ENCODE assay signal across 22 cellular contexts in the genomic region with DNA sequence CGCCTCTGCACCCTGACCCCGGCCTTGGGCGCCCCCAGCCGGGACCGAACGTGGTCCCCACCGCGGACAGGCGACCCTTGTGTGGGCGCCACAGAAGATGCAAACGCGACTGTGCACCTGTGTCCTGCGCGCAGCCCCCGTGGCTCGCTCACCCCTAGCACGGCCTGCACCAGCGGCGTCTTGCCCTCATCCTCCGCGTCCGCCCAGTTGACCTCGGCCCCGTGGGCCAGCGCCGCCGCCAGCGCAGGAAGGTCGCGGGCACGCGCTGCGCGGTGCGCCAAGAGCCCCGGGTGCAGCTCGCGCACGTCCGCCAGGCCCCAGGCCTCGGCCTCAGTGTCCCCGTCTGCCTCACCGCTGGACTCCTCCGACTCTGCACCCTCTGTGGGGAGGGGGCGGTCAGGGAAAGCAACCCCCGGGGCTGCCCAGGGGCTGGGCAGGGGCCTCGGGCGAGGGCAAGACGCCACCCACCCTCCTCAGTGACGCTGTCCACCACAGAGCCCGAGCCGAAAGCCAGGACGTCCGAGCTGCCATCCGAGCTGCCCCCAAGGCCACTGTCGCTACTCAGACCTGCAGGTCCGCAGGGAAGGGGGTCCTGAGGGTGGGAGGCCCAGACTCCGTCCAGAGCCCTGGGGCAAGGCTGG. TPM values are rescaled to one million over a fixed set of nuclear protein-coding genes. Genes with fewer than 3 reads are reported as not detected.
DNase-seq lines count a peak whose midpoint lies in the region; ATAC-seq and TF ChIP-seq lines count a peak whose summit lies in the region.
"Had no signal": no experiment of that assay in that cellular context is flagged by ENCODE, and none has a peak within 500 bp of the region (broad histone marks: within the 10 kb centered on the region; RNA-seq: fewer than 3 reads in every experiment).

No MANE protein-coding gene starts in this region.

- H3K4me1 ChIP-seq in ES-I3 (ENCODE audit: insufficient read depth, low read length) (peaks cover 3% of the 10 kb centered on the region; the same call in 1 of the 2 replicates), HUES48 (ENCODE audit: control insufficient read depth, insufficient read depth, low read length) (no peaks in the 10 kb centered on the region), iPS DF 6.9 (ENCODE audit: control insufficient read depth, insufficient read depth, low read length) (peaks cover 2% of the 10 kb centered on the region; the same call in 1 of the 2 replicates), uterus (peaks cover 0 to 16% of the 10 kb centered on the region in 2 donors)

- H3K4me3 ChIP-seq in HUES48 (ENCODE audit: low read depth, low read length) (peak overlapping the region; percentile 46; the same call in 1 of the 2 replicates), iPS DF 6.9 (ENCODE audit: low read length) (peak overlapping the region; percentile 1), uterus (no peak overlapping the region)
- H3K4me3 ChIP-seq: BLaER1 treated with 17β-estradiol and CSF1 and Interleukin-3, amounts not matched to agents 10 nM and 100 nM; GM12878; GM23248; MG63; Peyer's patch had no signal

- H3K36me3 ChIP-seq in ES-I3 (ENCODE audit: insufficient read depth, low read length) (no peaks in the 10 kb centered on the region), HUES48 (ENCODE audit: control insufficient read depth, insufficient read depth, low read length) (no peaks in the 10 kb centered on the region), iPS DF 6.9 (ENCODE audit: control insufficient read depth, insufficient read depth, low read length) (no peaks in the 10 kb centered on the region; the same call in 1 of the 2 replicates), uterus (no peaks in the 10 kb centered on the region)
- H3K36me3 ChIP-seq: MG63 had no signal

- intact Hi-C loops in uterus (cut with DNase I; ENCODE audit: low total_unique reads) = no loop called here

- CTCF ChIA-PET in activated CD8-positive, alpha-beta memory T cell treated with anti-CD3 and anti-CD28 coated beads, Interleukin-2, amount 10 ng/mL, durations not matched to agents 7 days and 5 days (lab: Charles Lee) = interaction anchor here (1.2 to 1.6 kb wide), 2 partner anchors 11 to 172 kb away, joined by 6 to 7 read pairs; no protein-coding TSS in a partner anchor

- H3K4me1 Mint-ChIP-seq in activated CD8-positive, alpha-beta memory T cell treated with anti-CD3 and anti-CD28 coated beads, Interleukin-2, amount 10 ng/mL, durations not matched to agents 7 days and 5 days = no peaks in the 10 kb centered on the region

- WGBS in iPS DF 6.9 (ENCODE audit: insufficient coverage, insufficient read length) = no CpG with 5 or more reads among the region's 58 CpGs

- H3K9ac ChIP-seq in ES-I3 (ENCODE audit: low read depth, low read length) = peak overlapping the region; percentile 20; the same call in 1 of the 2 replicates
- H3K9ac ChIP-seq in HUES48 (ENCODE audit: low read depth, low read length) = no peak overlapping the region
- H3K9ac ChIP-seq: BLaER1 treated with 17β-estradiol and CSF1 and Interleukin-3, amounts not matched to agents 10 nM and 100 nM; GM23248 had no signal

- H3K27ac Mint-ChIP-seq in activated CD8-positive, alpha-beta memory T cell treated with anti-CD3 and anti-CD28 coated beads, Interleukin-2, amount 10 ng/mL, durations not matched to agents 7 days and 5 days = no peak overlapping the region
- H3K27ac Mint-ChIP-seq: CD8-positive, alpha-beta T cell; HFFc6; IgD-negative memory B cell had no signal

- no peak overlapping the region for H3K4me3 Mint-ChIP-seq in activated CD8-positive, alpha-beta memory T cell treated with anti-CD3 and anti-CD28 coated beads, Interleukin-2, amount 10 ng/mL, durations not matched to agents 7 days and 5 days
- H3K4me3 Mint-ChIP-seq: CD8-positive, alpha-beta T cell; HFFc6; IgD-negative memory B cell had no signal

- no peak for TF ChIP-seq CTCF in uterus (IDR thresholded peaks at IDR 0.05)

- no peak overlapping the region for H3K27ac ChIP-seq in HUES48 (ENCODE audit: low read depth, low read length)
- H3K27ac ChIP-seq in iPS DF 6.9 (ENCODE audit: low read length) = no peak overlapping the region
- no peak overlapping the region for H3K27ac ChIP-seq in uterus
- H3K27ac ChIP-seq: BLaER1 treated with 17β-estradiol and CSF1 and Interleukin-3, amounts not matched to agents 10 nM and 100 nM; GM23248; Peyer's patch had no signal

- H3K9me3 ChIP-seq in ES-I3 (ENCODE audit: control insufficient read depth, insufficient read depth, low read length) = no peaks in the 10 kb centered on the region
- H3K9me3 ChIP-seq in HUES48 (ENCODE audit: control insufficient read depth, insufficient read depth, low read length) = no peaks in the 10 kb centered on the region
- no peaks in the 10 kb centered on the region for H3K9me3 ChIP-seq in iPS DF 6.9 (ENCODE audit: control insufficient read depth, insufficient read depth, low read length)
- no peaks in the 10 kb centered on the region for H3K9me3 ChIP-seq in uterus
- H3K9me3 ChIP-seq: BLaER1 treated with 17β-estradiol and CSF1 and Interleukin-3, amounts not matched to agents 10 nM and 100 nM; MG63; Peyer's patch had no signal

- no peaks in the 10 kb centered on the region for H3K36me3 Mint-ChIP-seq in activated CD8-positive, alpha-beta memory T cell treated with anti-CD3 and anti-CD28 coated beads, Interleukin-2, amount 10 ng/mL, durations not matched to agents 7 days and 5 days
- H3K36me3 Mint-ChIP-seq: CD8-positive, alpha-beta T cell; IgD-negative memory B cell had no signal

- no peak for TF ChIP-seq POLR2A in uterus (IDR thresholded peaks at IDR 0.05)

- H3K27me3 Mint-ChIP-seq in activated CD8-positive, alpha-beta memory T cell treated with anti-CD3 and anti-CD28 coated beads, Interleukin-2, amount 10 ng/mL, durations not matched to agents 7 days and 5 days = no peaks in the 10 kb centered on the region
- H3K27me3 Mint-ChIP-seq: IgD-negative memory B cell had no signal

- DNase-seq in iPS DF 6.9 (ENCODE audit: low read depth, low spot score) (no peak), uterus (no peak)
- DNase-seq in activated CD8-positive, alpha-beta memory T cell treated with anti-CD3 and anti-CD28 coated beads, Interleukin-2, amount 10 ng/mL, durations not matched to agents 7 days and 5 days = no peak
- DNase-seq: Calu3; CD8-positive, alpha-beta T cell; GM23248; HFFc6; Kasumi-1; MG63; NCI-H146; NCI-H2081; NCI-H2171 treated with DMSO at 0.1 percent for 48 hours; NCI-H446; NCI-H69; Peyer's patch; Right ventricle myocardium superior; SW 1271 had no signal

- H3K27me3 ChIP-seq in HUES48 (ENCODE audit: control insufficient read depth, insufficient read depth, low read length) = no peaks in the 10 kb centered on the region
- H3K27me3 ChIP-seq in iPS DF 6.9 (ENCODE audit: control insufficient read depth, insufficient read depth, low read length) = no peaks in the 10 kb centered on the region
- no peaks in the 10 kb centered on the region for H3K27me3 ChIP-seq in uterus
- H3K27me3 ChIP-seq: BLaER1 treated with 17β-estradiol and CSF1 and Interleukin-3, amounts not matched to agents 10 nM and 100 nM; MG63; Peyer's patch had no signal

- ATAC-seq in activated CD8-positive, alpha-beta memory T cell treated with anti-CD3 and anti-CD28 coated beads, Interleukin-2, amount 10 ng/mL, durations not matched to agents 7 days and 5 days = no peak
- ATAC-seq: CD8-positive, alpha-beta T cell; GM12878 had no signal

- no peaks in the 10 kb centered on the region for H3K9me3 Mint-ChIP-seq in activated CD8-positive, alpha-beta memory T cell treated with anti-CD3 and anti-CD28 coated beads, Interleukin-2, amount 10 ng/mL, durations not matched to agents 7 days and 5 days (ENCODE audit: low read depth)
- H3K9me3 Mint-ChIP-seq: CD8-positive, alpha-beta T cell; HFFc6; IgD-negative memory B cell had no signal

RNA-seq across cellular contexts. Expression of gene ACAP3, which starts 13.4 kb away (rescaled TPM):
- 10 to 100 TPM; 71.7 to 99.9 TPM for total RNA-seq in activated CD8-positive, alpha-beta memory T cell treated with anti-CD3 and anti-CD28 coated beads, Interleukin-2, amount 10 ng/mL, durations not matched to agents 7 days and 5 days
- 10 to 100 TPM; 11.2 to 98.5 (median 44.0) TPM for total RNA-seq in uterus

RNA-seq across cellular contexts. Expression of gene PUSL1, which starts 14.0 kb away (rescaled TPM):
- 10 to 100 TPM; 26.3 to 27.2 TPM for total RNA-seq in activated CD8-positive, alpha-beta memory T cell treated with anti-CD3 and anti-CD28 coated beads, Interleukin-2, amount 10 ng/mL, durations not matched to agents 7 days and 5 days
- 10 to 100 TPM; 14.7 to 34.1 (median 24.3) TPM for total RNA-seq in uterus

RNA-seq across cellular contexts. Expression of gene SCNN1D, which starts 14.1 kb away (rescaled TPM):
- 1 to 10 TPM; 4.7 to 5.0 TPM for total RNA-seq in activated CD8-positive, alpha-beta memory T cell treated with anti-CD3 and anti-CD28 coated beads, Interleukin-2, amount 10 ng/mL, durations not matched to agents 7 days and 5 days
- total RNA-seq in uterus = 1 to 10 TPM in 3 of 4 donors, under 1 TPM in 1; 0.26 to 8.4 (median 4.4) TPM

RNA-seq across cellular contexts. Expression of gene UBE2J2, which starts 20.7 kb away (rescaled TPM):
- total RNA-seq in activated CD8-positive, alpha-beta memory T cell treated with anti-CD3 and anti-CD28 coated beads, Interleukin-2, amount 10 ng/mL, durations not matched to agents 7 days and 5 days = 10 to 100 TPM; 71.3 to 83.3 TPM
- total RNA-seq in uterus = 10 to 100 TPM in 3 of 4 donors, 1 to 10 TPM in 1; 9.5 to 66.1 (median 49.8) TPM

RNA-seq across cellular contexts. Expression of gene INTS11, which starts 30.1 kb away (rescaled TPM):
- total RNA-seq in activated CD8-positive, alpha-beta memory T cell treated with anti-CD3 and anti-CD28 coated beads, Interleukin-2, amount 10 ng/mL, durations not matched to agents 7 days and 5 days = 100 to 1,000 TPM; 126 to 135 TPM
- total RNA-seq in uterus = 100 to 1,000 TPM in 2 of 4 donors, 10 to 100 TPM in 2; 45.6 to 277 (median 130) TPM

Comparison
In these comparisons a context has a peak if more than half of its experiments do, and no peak if none do; other contexts are left out.
1. H3K4me3 ChIP-seq: peak in HUES48 (single experiment) and iPS DF 6.9 (single experiment); none in uterus (0 of 2).